ENCODE assay signal across 2 cellular contexts in the genomic region with DNA sequence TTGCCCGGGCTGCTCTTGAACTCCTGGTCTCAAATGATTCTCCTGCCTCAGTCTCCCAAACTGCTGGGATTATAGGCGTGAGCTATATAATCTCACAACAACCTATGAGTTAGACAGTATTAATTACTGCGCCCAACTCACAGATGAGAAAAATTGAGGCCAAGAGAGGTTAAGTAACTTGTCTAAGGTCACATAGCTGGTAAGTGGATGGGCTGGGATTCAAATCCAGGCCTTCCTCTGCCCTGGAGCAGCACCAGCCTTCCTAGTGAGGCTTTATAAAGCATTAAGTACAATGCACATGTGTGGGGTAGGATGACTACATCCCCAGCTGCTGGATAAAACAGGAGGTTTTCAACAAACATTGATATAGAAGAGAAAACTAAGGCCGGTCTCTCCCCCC.
TF ChIP-seq lines count a peak whose summit lies in the region.

No MANE protein-coding gene starts in this region.

TF ChIP-seq in HepG2, 621 proteins besides CTCF, POLR2A, EP300 and RAD21:
- TF ChIP-seq POLR2G (IDR thresholded peaks at IDR 0.05; ENCODE audit: low read depth, low read length), result no peak
- TF ChIP-seq ZNF629 (CRISPR knock-in tag; conservative IDR thresholded peaks at IDR 0.05), result peak; percentile 64

TF ChIP-seq in HEK293, 187 proteins besides CTCF, POLR2A, EP300 and RAD21:
- TF ChIP-seq, protein P1, sequence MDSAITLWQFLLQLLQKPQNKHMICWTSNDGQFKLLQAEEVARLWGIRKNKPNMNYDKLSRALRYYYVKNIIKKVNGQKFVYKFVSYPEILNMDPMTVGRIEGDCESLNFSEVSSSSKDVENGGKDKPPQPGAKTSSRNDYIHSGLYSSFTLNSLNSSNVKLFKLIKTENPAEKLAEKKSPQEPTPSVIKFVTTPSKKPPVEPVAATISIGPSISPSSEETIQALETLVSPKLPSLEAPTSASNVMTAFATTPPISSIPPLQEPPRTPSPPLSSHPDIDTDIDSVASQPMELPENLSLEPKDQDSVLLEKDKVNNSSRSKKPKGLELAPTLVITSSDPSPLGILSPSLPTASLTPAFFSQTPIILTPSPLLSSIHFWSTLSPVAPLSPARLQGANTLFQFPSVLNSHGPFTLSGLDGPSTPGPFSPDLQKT (IDR thresholded peaks at IDR 0.05; ENCODE audit: borderline replicate concordance, low read depth, low read length), result no peak
- TF ChIP-seq MZF1 (tag by site-specific recombination; IDR thresholded peaks at IDR 0.05; ENCODE audit: borderline replicate concordance) (peak; percentile 91; the same call in 1 of the 2 replicates), ZNF777 (tag by site-specific recombination; IDR thresholded peaks at IDR 0.05; ENCODE audit: borderline replicate concordance) (no peak), GLI4 (tag by site-specific recombination; IDR thresholded peaks at IDR 0.05) (no peak), ZNF629 (tag by site-specific recombination; IDR thresholded peaks at IDR 0.05) (no peak), ZNF610 (tag by site-specific recombination; IDR thresholded peaks at IDR 0.05; ENCODE audit: borderline replicate concordance) (no peak)
TF ChIP-seq in HEK293: peak in this region for 1.
